ENCODE assay signal across 16 cellular contexts in the genomic region with DNA sequence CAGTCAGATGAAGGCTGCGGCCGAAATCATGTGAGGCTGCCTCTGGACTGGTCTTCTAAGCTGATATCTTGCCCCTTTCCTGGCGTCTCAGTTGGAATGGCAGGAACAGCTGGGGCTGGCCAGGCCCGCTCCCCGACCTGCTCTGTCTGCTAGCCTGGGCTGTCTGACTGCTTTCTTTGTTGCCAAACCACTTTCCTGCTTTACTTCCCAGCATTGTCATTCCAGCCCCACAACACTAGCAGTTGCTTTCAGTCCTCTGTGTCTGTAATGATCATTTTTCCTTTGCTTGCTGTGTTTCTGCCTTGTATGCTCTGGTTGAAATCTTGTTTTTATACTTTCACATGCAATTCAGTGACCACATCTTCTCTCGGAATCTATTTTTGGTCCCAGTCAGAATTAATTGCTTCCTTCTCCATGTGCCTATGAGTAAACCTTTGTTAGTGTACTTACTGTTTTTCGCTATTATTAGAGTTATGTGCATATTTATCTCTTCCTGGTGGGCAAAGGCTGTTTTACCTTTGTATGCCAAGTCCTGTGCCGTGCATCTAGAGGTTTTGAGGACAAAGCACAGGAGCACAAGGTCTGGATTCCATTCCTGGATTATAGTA. TPM values are rescaled to one million over a fixed set of nuclear protein-coding genes. Genes with fewer than 3 reads are reported as not detected.
DNase-seq lines count a peak whose midpoint lies in the region; ATAC-seq and TF ChIP-seq lines count a peak whose summit lies in the region.
"Had no signal": no experiment of that assay in that cellular context is flagged by ENCODE, and none has a peak within 500 bp of the region (broad histone marks: within the 10 kb centered on the region; RNA-seq: fewer than 3 reads in every experiment).

No MANE protein-coding gene starts in this region.

- peaks cover 30% of the 10 kb centered on the region for H3K36me3 ChIP-seq in HUES48 (ENCODE audit: control insufficient read depth, insufficient read depth, low read length)
- peaks cover 0 to 17% of the 10 kb centered on the region in 2 donors for H3K36me3 ChIP-seq in body of pancreas (replicated peaks in 1 of 2; ENCODE audit: insufficient read depth in 1 of 2, low read depth in 2 of 2)
- H3K36me3 ChIP-seq in smooth muscle cell (ENCODE audit: low read depth) = peaks cover 12% of the 10 kb centered on the region

- TF ChIP-seq POLR2A in body of pancreas (IDR thresholded peaks at IDR 0.05) = peak in 1 of 3 donors; percentile 12

- H3K4me1 ChIP-seq in HUES48 (ENCODE audit: control insufficient read depth, insufficient read depth, low read length) (peaks cover 4% of the 10 kb centered on the region; the same call in 1 of the 2 replicates), body of pancreas (no peaks in the 10 kb centered on the region), smooth muscle cell (ENCODE audit: low read depth) (no peaks in the 10 kb centered on the region)
- H3K4me1 ChIP-seq: spleen had no signal

- H3K27ac ChIP-seq in HUES48 (ENCODE audit: low read depth, low read length) (no peak overlapping the region), body of pancreas (peak overlapping the region in 3 of 4 donors; percentile 49 to 59 (median 58)), smooth muscle cell (ENCODE audit: low read depth) (peak overlapping the region; percentile 31)
- H3K27ac ChIP-seq: spleen had no signal

- H3K79me2 ChIP-seq in smooth muscle cell (ENCODE audit: low read depth) = no peaks in the 10 kb centered on the region

- WGBS in body of pancreas, 2 donors = 63 to 65% methylated on average over 8 of the region's 8 CpGs
- 85% methylated on average over 8 of the region's 8 CpGs for WGBS in smooth muscle cell (ENCODE audit: low lambda C conversion rate)

- no peak overlapping the region for H3K4me2 ChIP-seq in smooth muscle cell

- no peaks in the 10 kb centered on the region for H4K20me1 ChIP-seq in smooth muscle cell (ENCODE audit: low read depth)

- peak; percentile 65 for ATAC-seq in body of pancreas
- no peak for ATAC-seq in GM18498 (IDR thresholded peaks at IDR 0.05; ENCODE audit: unreplicated experiment)
- ATAC-seq: stimulated activated naive CD8-positive, alpha-beta T cell treated with anti-CD3 and anti-CD28 coated beads, Interleukin-15, Interleukin-2, amounts not matched to agents 100 U/mL and 50 U/mL, for 24 hours had no signal

- intact Hi-C loops in body of pancreas (cut with DNase I) = no loop called here

- H2AFZ ChIP-seq in smooth muscle cell (ENCODE audit: low read depth) = no peak overlapping the region

- H3K4me3 ChIP-seq in HUES48 (ENCODE audit: low read depth, low read length) (no peak overlapping the region), body of pancreas (no peak overlapping the region), smooth muscle cell (no peak overlapping the region)
- H3K4me3 ChIP-seq: spleen had no signal

- TF ChIP-seq CTCF in body of pancreas (IDR thresholded peaks at IDR 0.05) (no peak), smooth muscle cell (IDR thresholded peaks at IDR 0.05; ENCODE audit: borderline replicate concordance, insufficient read depth, poor library complexity, severe bottlenecking) (no peak)

- H3K27me3 ChIP-seq in HUES48 (ENCODE audit: control insufficient read depth, insufficient read depth, low read length) (no peaks in the 10 kb centered on the region), body of pancreas (no peaks in the 10 kb centered on the region), smooth muscle cell (ENCODE audit: low read depth) (no peaks in the 10 kb centered on the region)
- H3K27me3 ChIP-seq: spleen had no signal

- H3K9ac ChIP-seq in HUES48 (ENCODE audit: low read depth, low read length) (0 out of 2 replicates have a peak overlapping the region, but pooled peaks have one; percentile 6), smooth muscle cell (ENCODE audit: low read depth) (no peak overlapping the region)

- DNase-seq in body of pancreas (peak in 3 of 4 donors; percentile 15 to 28 (median 18)), lung microvascular endothelial cell (ENCODE audit: low read depth in 2 of 2) (peak; percentile 62 to 78), smooth muscle cell (lab: John Stamatoyannopoulos, UW; ENCODE audit: unreplicated experiment) (no peak), H4 (ENCODE audit: low spot score) (no peak), dedifferentiated amniotic fluid mesenchymal stem cell (ENCODE audit: extremely low spot score) (no peak)
- DNase-seq: activated CD4-positive, alpha-beta T cell treated with anti-CD3 and anti-CD28 coated beads, Interleukin-2, amount 10 ng/mL, durations not matched to agents 7 days and 5 days; activated naive CD4-positive, alpha-beta T cell treated with anti-CD3 and anti-CD28 coated beads, Interleukin-2, amount 50 U/mL, for 16 hours; activated T-cell treated with anti-CD3 and anti-CD28 coated beads for 4 hours; AML-193; KG1; midbrain; occipital lobe; spleen; stimulated activated naive CD8-positive, alpha-beta T cell treated with anti-CD3 and anti-CD28 coated beads, Interleukin-15, Interleukin-2, amounts not matched to agents 100 U/mL and 50 U/mL, for 24 hours had no signal

- H3K9me3 ChIP-seq in HUES48 (ENCODE audit: control insufficient read depth, insufficient read depth, low read length) = no peaks in the 10 kb centered on the region
- H3K9me3 ChIP-seq in body of pancreas = no peaks in the 10 kb centered on the region
- H3K9me3 ChIP-seq in smooth muscle cell (replicated peaks; ENCODE audit: low read depth) = no peaks in the 10 kb centered on the region
- H3K9me3 ChIP-seq: spleen had no signal

- H3F3A ChIP-seq in smooth muscle cell (ENCODE audit: low read depth) = no peaks in the 10 kb centered on the region

RNA-seq across cellular contexts. Expression of a gene that starts 21.6 kb away (rescaled TPM):
- total RNA-seq in body of pancreas (10 to 100 TPM; 13.8 to 22.8 TPM), lung microvascular endothelial cell (16.1 and 25.4 TPM in 2 replicates), smooth muscle cell (31.1 and 36.9 TPM in 2 replicates)
- 21.6 and 22.4 TPM in 2 replicates for polyA plus RNA-seq in smooth muscle cell
- 15.1 and 18.1 TPM in 2 replicates for total RNA-seq in H4 (2014; rRNA removed; shearing (Covaris generic))

Comparison
In these comparisons a context has a peak if more than half of its experiments do, and no peak if none do; other contexts are left out.
1. DNase-seq: peak in body of pancreas (3 of 4) and lung microvascular endothelial cell (2 of 2); none in smooth muscle cell (single experiment), H4 (single experiment) and dedifferentiated amniotic fluid mesenchymal stem cell (single experiment).